Comparison of ENCODE assay signal across 13 cellular contexts in the genomic region with DNA sequence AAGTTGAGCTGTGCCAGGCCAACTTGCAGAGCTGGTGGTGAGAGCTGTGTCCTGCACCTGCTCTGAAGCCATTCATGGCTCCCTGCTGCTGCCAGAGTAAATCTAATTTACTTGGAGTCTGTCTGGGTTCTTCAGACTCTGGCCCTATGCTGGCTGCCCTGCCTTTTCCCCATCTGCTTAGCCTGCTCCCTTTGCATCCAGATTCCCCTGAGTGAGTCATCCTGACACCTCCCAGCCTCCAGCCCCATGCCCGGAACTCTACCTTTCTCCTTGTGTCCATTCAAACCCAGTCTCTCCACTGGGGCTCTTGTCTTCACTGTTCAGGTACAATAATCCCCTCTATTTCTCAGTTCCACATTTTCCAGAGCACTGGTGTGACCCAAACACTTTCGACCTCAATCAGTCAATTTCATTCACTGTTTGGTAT.
DNase-seq lines count a peak whose midpoint lies in the region; ATAC-seq, FAIRE-seq and TF ChIP-seq lines count a peak whose summit lies in the region.
"Had no signal": no experiment of that assay in that cellular context is flagged by ENCODE, and none has a peak within 500 bp of the region (broad histone marks: within the 10 kb centered on the region; RNA-seq: fewer than 3 reads in every experiment).

No MANE protein-coding gene starts in this region.

- H3F3A ChIP-seq in GM23338 (replicated peaks; ENCODE audit: low read depth) (no peaks in the 10 kb centered on the region), SK-N-SH (replicated peaks; ENCODE audit: insufficient read depth) (peaks cover 4% of the 10 kb centered on the region)

- no peak overlapping the region for H3K27ac Mint-ChIP-seq in GM23338
- no peak overlapping the region for H3K27ac Mint-ChIP-seq in activated T-cell treated with anti-CD3 and anti-CD28 coated beads, Interleukin-2, amount 50 U/mL, for 72 hours

- DNase-seq in GM23338 (ENCODE audit: low spot score) (no peak), SK-N-SH (peak; percentile 66), islet precursor cell (peak; percentile 95), SHP77 (lab: John Stamatoyannopoulos, UW) (no peak), RCC 7860 (ENCODE audit: low spot score) (no peak)
- no peak for DNase-seq in activated T-cell treated with anti-CD3 and anti-CD28 coated beads, Interleukin-2, amount 50 U/mL, for 72 hours
- DNase-seq: activated T-cell treated with anti-CD3 and anti-CD28 coated beads, Interleukin-2, amount 50 U/mL, for 1 hour; SIG-M5 had no signal

- TF ChIP-seq EP300 in SK-N-SH (IDR thresholded peaks at IDR 0.05; ENCODE audit: borderline replicate concordance in 1 of 2, low read depth in 1 of 2, low read length in 1 of 2) = peak in 1 of 2 experiments; percentile 58; a peak in 1 of 4 replicates

- peak overlapping the region; percentile 4; the same call in 1 of the 2 replicates for H3K4me2 ChIP-seq in BLaER1
- no peak overlapping the region for H3K4me2 ChIP-seq in GM23338
- H3K4me2 ChIP-seq in SK-N-SH = peak overlapping the region; percentile 47; the same call in 1 of the 2 replicates

- CTCF ChIA-PET in SK-N-SH (lab: Yijun Ruan, JAX) = interaction anchor here (1.0 to 1.7 kb wide), 3 partner anchors 8 to 189 kb away, joined by 3 to 4 read pairs (median 4); no protein-coding TSS in a partner anchor

- H3K79me2 ChIP-seq in GM23338 (replicated peaks; ENCODE audit: insufficient read depth) (no peaks in the 10 kb centered on the region), SK-N-SH (ENCODE audit: insufficient read depth) (no peaks in the 10 kb centered on the region)

- H3K9me3 ChIP-seq in BLaER1 (no peaks in the 10 kb centered on the region), SK-N-SH (no peaks in the 10 kb centered on the region)
- H3K9me3 ChIP-seq: ovary had no signal

- H4K20me1 ChIP-seq in BLaER1 (no peaks in the 10 kb centered on the region), GM23338 (replicated peaks; ENCODE audit: insufficient read depth) (no peaks in the 10 kb centered on the region), SK-N-SH (ENCODE audit: insufficient read depth) (no peaks in the 10 kb centered on the region)

- H3K27ac ChIP-seq in BLaER1 (no peak overlapping the region), GM23338 (ENCODE audit: low read depth) (no peak overlapping the region), SK-N-SH (ENCODE audit: low read depth in 2 of 2, low read length in 1 of 2) (peak overlapping the region; percentile 37 to 80; a peak in 3 of 4 replicates)
- H3K27ac ChIP-seq: C4-2B, ovary had no signal

- H3K36me3 ChIP-seq in BLaER1 (no peaks in the 10 kb centered on the region), GM23338 (ENCODE audit: insufficient read depth) (no peaks in the 10 kb centered on the region), SK-N-SH (replicated peaks in 1 of 2; ENCODE audit: control insufficient read depth in 1 of 2, insufficient read depth in 2 of 2, low read length in 1 of 2) (no peaks in the 10 kb centered on the region)
- H3K36me3 ChIP-seq: ovary had no signal

- ATAC-seq in GM23338 (peak; percentile 59), GM21576 (IDR thresholded peaks at IDR 0.05; ENCODE audit: unreplicated experiment) (no peak)
- no peak for ATAC-seq in activated T-cell treated with anti-CD3 and anti-CD28 coated beads, Interleukin-2, amount 50 U/mL, for 72 hours (replicated peaks in 1 of 2)
- ATAC-seq: K562 had no signal

- no peak for FAIRE-seq in RCC 7860 (lab: Jason Lieb, UNC)
- FAIRE-seq: K562 had no signal

- no peaks in the 10 kb centered on the region for H3K9me3 Mint-ChIP-seq in GM23338
- H3K9me3 Mint-ChIP-seq in activated T-cell treated with anti-CD3 and anti-CD28 coated beads, Interleukin-2, amount 50 U/mL, for 72 hours = no peaks in the 10 kb centered on the region

- H2AFZ ChIP-seq in GM23338 (no peak overlapping the region), SK-N-SH (ENCODE audit: low read depth) (no peak overlapping the region)

- H3K4me1 ChIP-seq in BLaER1 (peaks cover 36% of the 10 kb centered on the region), GM23338 (ENCODE audit: insufficient read depth) (no peaks in the 10 kb centered on the region), SK-N-SH (ENCODE audit: control insufficient read depth in 1 of 2, insufficient read depth in 2 of 2, low read depth in 1 of 2, low read length in 1 of 2) (peaks cover 8 to 28% of the 10 kb centered on the region in 2 experiments; a peak in 3 of 4 replicates)

- no peak overlapping the region for H3K4me3 Mint-ChIP-seq in GM23338
- no peak overlapping the region for H3K4me3 Mint-ChIP-seq in activated T-cell treated with anti-CD3 and anti-CD28 coated beads, Interleukin-2, amount 50 U/mL, for 72 hours

- H3K4me3 ChIP-seq in BLaER1 (no peak overlapping the region), GM23338 (no peak overlapping the region), SK-N-SH (ENCODE audit: low read depth in 2 of 2, low read length in 1 of 2) (no peak overlapping the region)
- H3K4me3 ChIP-seq: K562, ovary had no signal

- POLR2A ChIA-PET in SK-N-SH (lab: Yijun Ruan, JAX) = no interaction called here

- H3K4me1 Mint-ChIP-seq in GM23338 = no peaks in the 10 kb centered on the region
- peaks cover 12% of the 10 kb centered on the region for H3K4me1 Mint-ChIP-seq in activated T-cell treated with anti-CD3 and anti-CD28 coated beads, Interleukin-2, amount 50 U/mL, for 72 hours (ENCODE audit: low read depth)

- no peaks in the 10 kb centered on the region for H3K27me3 ChIP-seq in BLaER1
- H3K27me3 ChIP-seq in GM23338 (ENCODE audit: insufficient read depth) = no peaks in the 10 kb centered on the region
- no peaks in the 10 kb centered on the region for H3K27me3 ChIP-seq in SK-N-SH (ENCODE audit: insufficient read depth)
- H3K27me3 ChIP-seq: ovary had no signal

- H3K9me2 ChIP-seq in GM23338 (ENCODE audit: insufficient read depth) = peaks cover 16% of the 10 kb centered on the region; the same call in 1 of the 2 replicates
- no peaks in the 10 kb centered on the region for H3K9me2 ChIP-seq in SK-N-SH

- H3K9ac ChIP-seq in BLaER1 (no peak overlapping the region), SK-N-SH (no peak overlapping the region)

- no peaks in the 10 kb centered on the region for H3K36me3 Mint-ChIP-seq in GM23338 (ENCODE audit: low read depth)
- H3K36me3 Mint-ChIP-seq in activated T-cell treated with anti-CD3 and anti-CD28 coated beads, Interleukin-2, amount 50 U/mL, for 72 hours (ENCODE audit: insufficient read depth in 2 of 2) = no peaks in the 10 kb centered on the region

- TF ChIP-seq CTCF in GM23338 (conservative IDR thresholded peaks at IDR 0.05; ENCODE audit: low read depth in 2 of 2) (no peak), SK-N-SH (IDR thresholded peaks at IDR 0.05) (no peak)

- WGBS in SK-N-SH (ENCODE audit: low lambda C conversion rate) = 27% methylated on average over 2 of the region's 2 CpGs

- peak; percentile 35; the same call in 1 of the 2 replicates for TF ChIP-seq RAD21 in SK-N-SH (IDR thresholded peaks at IDR 0.05; ENCODE audit: low read length)

- peaks cover 1% of the 10 kb centered on the region for H3K27me3 Mint-ChIP-seq in GM23338 (ENCODE audit: insufficient read depth, low read depth, poor library complexity)
- no peaks in the 10 kb centered on the region for H3K27me3 Mint-ChIP-seq in activated T-cell treated with anti-CD3 and anti-CD28 coated beads, Interleukin-2, amount 50 U/mL, for 72 hours (ENCODE audit: low read depth)

TF ChIP-seq in SK-N-SH, 30 proteins besides CTCF, POLR2A, EP300 and RAD21:
- peak; percentile 25; the same call in 1 of the 2 replicates for TF ChIP-seq JUND (IDR thresholded peaks at IDR 0.05)
- TF ChIP-seq, protein P1, sequence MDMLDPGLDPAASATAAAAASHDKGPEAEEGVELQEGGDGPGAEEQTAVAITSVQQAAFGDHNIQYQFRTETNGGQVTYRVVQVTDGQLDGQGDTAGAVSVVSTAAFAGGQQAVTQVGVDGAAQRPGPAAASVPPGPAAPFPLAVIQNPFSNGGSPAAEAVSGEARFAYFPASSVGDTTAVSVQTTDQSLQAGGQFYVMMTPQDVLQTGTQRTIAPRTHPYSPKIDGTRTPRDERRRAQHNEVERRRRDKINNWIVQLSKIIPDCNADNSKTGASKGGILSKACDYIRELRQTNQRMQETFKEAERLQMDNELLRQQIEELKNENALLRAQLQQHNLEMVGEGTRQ (IDR thresholded peaks at IDR 0.05; ENCODE audit: borderline replicate concordance, low read depth, low read length) = no peak
- TF ChIP-seq FOSL2 (IDR thresholded peaks at IDR 0.05; ENCODE audit: borderline replicate concordance, low read depth) = peak; percentile 43; the same call in 1 of the 2 replicates
- no peak for TF ChIP-seq FOXJ3 (CRISPR knock-in tag; IDR thresholded peaks at IDR 0.05)
- TF ChIP-seq RCOR1 (IDR thresholded peaks at IDR 0.05; ENCODE audit: low read length) = peak; percentile 71; the same call in 1 of the 2 replicates
TF ChIP-seq in SK-N-SH: peak in this region for 3.

Comparison
In these comparisons a context has a peak if more than half of its experiments do, and no peak if none do; other contexts are left out.
1. H3K27ac ChIP-seq: peak in SK-N-SH (2 of 2); none in BLaER1 (single experiment) and GM23338 (single experiment).
2. DNase-seq: peak in SK-N-SH (single experiment) and islet precursor cell (single experiment); none in GM23338 (single experiment), activated T-cell treated with anti-CD3 and anti-CD28 coated beads, Interleukin-2, amount 50 U/mL, for 72 hours (0 of 2), SHP77 (0 of 2) and RCC 7860 (single experiment).